20 cellular contexts compared by ENCODE assay signal in genomic region chr18:3103576-3103975, GRCh38.
A peak's percentile ranks its signal among the peaks of the same experiment; 100 is the strongest.
DNase-seq lines count a peak whose midpoint lies in the region; ATAC-seq and TF ChIP-seq lines count a peak whose summit lies in the region.
"Had no signal": no experiment of that assay in that cellular context is flagged by ENCODE, and none has a peak within 500 bp of the region (broad histone marks: within the 10 kb centered on the region; RNA-seq: fewer than 3 reads in every experiment).

No MANE protein-coding gene starts in this region.

- no peaks in the 10 kb centered on the region for H4K20me1 ChIP-seq in PC-3 (ENCODE audit: low read length)

- H3K9ac ChIP-seq in PC-3 (ENCODE audit: low read length) = no peak overlapping the region

- no peaks in the 10 kb centered on the region for H3K36me3 ChIP-seq in PC-3 (ENCODE audit: low read depth, low read length)
- H3K36me3 ChIP-seq in tibial nerve = peaks cover 0 to 3% (median 0%) of the 10 kb centered on the region in 3 donors
- no peaks in the 10 kb centered on the region for H3K36me3 ChIP-seq in H7 (replicated peaks; ENCODE audit: control insufficient read depth, insufficient read depth, low read length)
- peaks cover 0 to 98% (median 21%) of the 10 kb centered on the region in 9 donors for H3K36me3 ChIP-seq in heart left ventricle
- H3K36me3 ChIP-seq: neutrophil, prostate gland, stomach had no signal

- DNase-seq in NCI-H82 (lab: John Stamatoyannopoulos, UW) (peak; percentile 17), NCI-H82 treated with DMSO at 0.1 percent for 48 hours (lab: John Stamatoyannopoulos, UW; ENCODE audit: unreplicated experiment) (no peak), PC-3 (no peak), fibroblast of peridontal ligament (ENCODE audit: extremely low read depth) (peak; percentile 70), tibial nerve (ENCODE audit: low spot score in 2 of 2) (no peak), H7 (no peak), heart left ventricle (no peak)
- no peak for DNase-seq in stimulated activated CD4-positive, alpha-beta T cell treated with anti-CD3 and anti-CD28 coated beads, Interleukin-2, amount 100 ng/mL, for 48 hours
- DNase-seq: activated effector memory CD4-positive, alpha-beta T cell treated with anti-CD3 and anti-CD28 coated beads, Interleukin-2, amount 50 U/mL, for 16 hours; Calu3; effector CD4-positive, alpha-beta T cell; Kasumi-1; NCI-H187; stimulated activated CD8-positive, alpha-beta memory T cell treated with anti-CD3 and anti-CD28 coated beads, Interleukin-4, amount 100 ng/mL, for 48 hours; stomach; T-helper 2 cell had no signal

- H3K9me3 ChIP-seq in PC-3 (ENCODE audit: low read length) = no peaks in the 10 kb centered on the region
- no peaks in the 10 kb centered on the region for H3K9me3 ChIP-seq in tibial nerve
- no peaks in the 10 kb centered on the region for H3K9me3 ChIP-seq in heart left ventricle
- H3K9me3 ChIP-seq: neutrophil, prostate gland, stomach had no signal

- no peak overlapping the region for H3K4me3 ChIP-seq in PC-3 (ENCODE audit: low read length)
- H3K4me3 ChIP-seq in tibial nerve = no peak overlapping the region
- no peak overlapping the region for H3K4me3 ChIP-seq in H7 (ENCODE audit: insufficient read depth, low read depth, low read length)
- no peak overlapping the region for H3K4me3 ChIP-seq in heart left ventricle
- H3K4me3 ChIP-seq: prostate gland, stomach had no signal

- no peak for TF ChIP-seq CTCF in PC-3 (conservative IDR thresholded peaks at IDR 0.05; ENCODE audit: low read depth, low read length)
- TF ChIP-seq CTCF in tibial nerve (IDR thresholded peaks at IDR 0.05) = no peak
- TF ChIP-seq CTCF in heart left ventricle (IDR thresholded peaks at IDR 0.05) = no peak

- no peaks in the 10 kb centered on the region for H3F3A ChIP-seq in PC-3 (ENCODE audit: low read length, unreplicated experiment)

- no peak for TF ChIP-seq EP300 in tibial nerve (IDR thresholded peaks at IDR 0.05)

- H3K79me2 ChIP-seq in PC-3 (ENCODE audit: low read length) = no peaks in the 10 kb centered on the region

- CTCF ChIA-PET in PC-3 (lab: Charles Lee) = no interaction called here

- TF ChIP-seq POLR2A in tibial nerve (IDR thresholded peaks at IDR 0.05) (no peak), heart left ventricle (IDR thresholded peaks at IDR 0.05) (no peak)

- intact Hi-C loops in PC-3 (cut with micrococcal nuclease) (no loop called here), heart left ventricle (cut with DNase I) (no loop called here)

- ATAC-seq in PC-3 (0 out of 2 replicates have a peak, but pooled peaks have one; percentile 10), heart left ventricle (no peak)
- ATAC-seq: HCT116 had no signal

- H3K27ac ChIP-seq in PC-3 (ENCODE audit: low read length) (no peak overlapping the region), tibial nerve (peak overlapping the region in 1 of 4 donors; percentile 47), heart left ventricle (no peak overlapping the region)
- H3K27ac ChIP-seq: HL-60, neutrophil, prostate gland had no signal

- POLR2A ChIA-PET in PC-3 (lab: Charles Lee; ENCODE audit: unreplicated experiment) = no interaction called here

- H3K27me3 ChIP-seq in PC-3 (ENCODE audit: low read length) (no peaks in the 10 kb centered on the region), tibial nerve (no peaks in the 10 kb centered on the region), H7 (ENCODE audit: control insufficient read depth, insufficient read depth, low read length) (peaks cover 1% of the 10 kb centered on the region; the same call in 1 of the 2 replicates), heart left ventricle (no peaks in the 10 kb centered on the region)
- H3K27me3 ChIP-seq: neutrophil, stomach had no signal

- WGBS in tibial nerve, 2 donors = 18 to 35% methylated on average over 2 of the region's 2 CpGs
- WGBS in heart left ventricle, 4 donors = 14 to 44% (median 26%) methylated on average over 2 of the region's 2 CpGs

- H3K4me2 ChIP-seq in PC-3 (ENCODE audit: low read length) = peak overlapping the region; percentile 17; the same call in 1 of the 2 replicates

- no peaks in the 10 kb centered on the region for H3K9me2 ChIP-seq in PC-3 (replicated peaks; ENCODE audit: low read length)

- no peak overlapping the region for H2AFZ ChIP-seq in PC-3 (ENCODE audit: low read length)

- no TSS peak for BruUV-seq in PC-3 (replicated peaks; lab: Mats Ljungman, UMichigan)

- H3K4me1 ChIP-seq in PC-3 (ENCODE audit: insufficient read depth, low read length) (peaks cover 20% of the 10 kb centered on the region), tibial nerve (peaks cover 0 to 13% (median 4%) of the 10 kb centered on the region in 4 donors), heart left ventricle (peaks cover 0 to 23% (median 11%) of the 10 kb centered on the region in 12 donors)
- H3K4me1 ChIP-seq: prostate gland had no signal

Comparison
In these comparisons a context has a peak if more than half of its experiments do, and no peak if none do; other contexts are left out.
1. DNase-seq: peak in NCI-H82 (single experiment) and fibroblast of peridontal ligament (single experiment); none in NCI-H82 treated with DMSO at 0.1 percent for 48 hours (single experiment), PC-3 (single experiment), tibial nerve (0 of 2), H7 (single experiment), heart left ventricle (0 of 5) and stimulated activated CD4-positive, alpha-beta T cell treated with anti-CD3 and anti-CD28 coated beads, Interleukin-2, amount 100 ng/mL, for 48 hours (0 of 2).